20 cellular contexts compared by ENCODE assay signal in genomic region chr12:112778400-112778799, GRCh38. TPM values are rescaled to one million over a fixed set of nuclear protein-coding genes. Genes with fewer than 3 reads are reported as not detected.
DNase-seq lines count a peak whose midpoint lies in the region.
"Had no signal": no experiment of that assay in that cellular context is flagged by ENCODE, and none has a peak within 500 bp of the region (broad histone marks: within the 10 kb centered on the region; RNA-seq: fewer than 3 reads in every experiment).

No MANE protein-coding gene starts in this region.

- no peak overlapping the region for H3K4me3 Mint-ChIP-seq in activated naive CD8-positive, alpha-beta T cell treated with anti-CD3 and anti-CD28 coated beads for 36 hours
- H3K4me3 Mint-ChIP-seq: CD4-positive, CD25-positive, alpha-beta regulatory T cell; CD8-positive, alpha-beta memory T cell; IgD-negative memory B cell had no signal

- no peaks in the 10 kb centered on the region for H3K36me3 Mint-ChIP-seq in activated naive CD8-positive, alpha-beta T cell treated with anti-CD3 and anti-CD28 coated beads for 36 hours
- H3K36me3 Mint-ChIP-seq: CD4-positive, CD25-positive, alpha-beta regulatory T cell; CD8-positive, alpha-beta memory T cell; IgD-negative memory B cell had no signal

- no peak overlapping the region for H3K9ac ChIP-seq in HUES48 (ENCODE audit: low read depth, low read length)
- H3K9ac ChIP-seq in iPS-20b (ENCODE audit: low read depth, low read length) = peak overlapping the region; percentile 49; the same call in 1 of the 2 replicates

- no peaks in the 10 kb centered on the region for H3K4me1 Mint-ChIP-seq in activated naive CD8-positive, alpha-beta T cell treated with anti-CD3 and anti-CD28 coated beads for 36 hours
- H3K4me1 Mint-ChIP-seq: CD4-positive, CD25-positive, alpha-beta regulatory T cell; CD8-positive, alpha-beta memory T cell; IgD-negative memory B cell had no signal

- no peak overlapping the region for H3K4me3 ChIP-seq in HUES48 (ENCODE audit: low read depth, low read length)
- peak overlapping the region; percentile 19; the same call in 1 of the 2 replicates for H3K4me3 ChIP-seq in iPS-20b (ENCODE audit: low read length)
- H3K4me3 ChIP-seq: GM12878 had no signal

- H3K36me3 ChIP-seq in HUES48 (ENCODE audit: control insufficient read depth, insufficient read depth, low read length) = no peaks in the 10 kb centered on the region
- no peaks in the 10 kb centered on the region for H3K36me3 ChIP-seq in iPS-20b (ENCODE audit: insufficient read depth, low read depth, low read length)
- H3K36me3 ChIP-seq: BE2C had no signal

- no peaks in the 10 kb centered on the region for H3K9me3 Mint-ChIP-seq in activated naive CD8-positive, alpha-beta T cell treated with anti-CD3 and anti-CD28 coated beads for 36 hours
- H3K9me3 Mint-ChIP-seq: CD8-positive, alpha-beta memory T cell; IgD-negative memory B cell had no signal

- no peaks in the 10 kb centered on the region for H3K9me3 ChIP-seq in HUES48 (ENCODE audit: control insufficient read depth, insufficient read depth, low read length)
- peaks cover 4% of the 10 kb centered on the region; the same call in 1 of the 2 replicates for H3K9me3 ChIP-seq in iPS-20b (ENCODE audit: insufficient read depth, low read depth, low read length)
- H3K9me3 ChIP-seq: BE2C had no signal

- H3K27me3 Mint-ChIP-seq in activated naive CD8-positive, alpha-beta T cell treated with anti-CD3 and anti-CD28 coated beads for 36 hours = peaks cover 27% of the 10 kb centered on the region

- DNase-seq in NCI-H69 (lab: John Stamatoyannopoulos, UW) (peak; percentile 47), Kasumi-1 (lab: John Stamatoyannopoulos, UW) (no peak)
- DNase-seq in activated naive CD8-positive, alpha-beta T cell treated with anti-CD3 and anti-CD28 coated beads for 36 hours = no peak
- no peak for DNase-seq in activated CD8-positive, alpha-beta memory T cell treated with anti-CD3 and anti-CD28 coated beads for 24 hours
- DNase-seq: ACHN; BE2C; C1 segment of cervical spinal cord; CD4-positive, CD25-positive, alpha-beta regulatory T cell; CD8-positive, alpha-beta memory T cell; DMS 273 treated with DMSO at 0.1 percent for 48 hours; DMS53; DND-41; EL; KBM-7 had no signal

- H3K27ac ChIP-seq in HUES48 (ENCODE audit: low read depth, low read length) = peak overlapping the region; percentile 93
- H3K27ac ChIP-seq in iPS-20b (ENCODE audit: low read length) = peak overlapping the region; percentile 13

- H3K4me1 ChIP-seq in HUES48 (ENCODE audit: control insufficient read depth, insufficient read depth, low read length) (peaks cover 26% of the 10 kb centered on the region), iPS-20b (ENCODE audit: insufficient read depth, low read length) (peaks cover 34% of the 10 kb centered on the region)
- H3K4me1 ChIP-seq: BE2C had no signal

- no peak overlapping the region for H3K27ac Mint-ChIP-seq in activated naive CD8-positive, alpha-beta T cell treated with anti-CD3 and anti-CD28 coated beads for 36 hours
- H3K27ac Mint-ChIP-seq: CD4-positive, CD25-positive, alpha-beta regulatory T cell; CD8-positive, alpha-beta memory T cell; IgD-negative memory B cell had no signal

- H3K27me3 ChIP-seq in HUES48 (ENCODE audit: control insufficient read depth, insufficient read depth, low read length) (no peaks in the 10 kb centered on the region), iPS-20b (ENCODE audit: insufficient read depth, low read length) (peaks cover 4% of the 10 kb centered on the region; the same call in 1 of the 2 replicates)
- H3K27me3 ChIP-seq: BE2C had no signal

RNA-seq across cellular contexts. Expression of gene RPH3A, which starts 13.1 kb away (rescaled TPM):
- not detected for total RNA-seq in activated naive CD8-positive, alpha-beta T cell treated with anti-CD3 and anti-CD28 coated beads for 36 hours
- total RNA-seq: CD4-positive, CD25-positive, alpha-beta regulatory T cell; CD8-positive, alpha-beta memory T cell; G401; GM12878; HepG2 had no signal
